ENCODE assay signal across 19 cellular contexts in genomic region chr18:13241083-13241892, GRCh38. TPM values are rescaled to one million over a fixed set of nuclear protein-coding genes. Genes with fewer than 3 reads are reported as not detected.
DNase-seq lines count a peak whose midpoint lies in the region; ATAC-seq, FAIRE-seq and TF ChIP-seq lines count a peak whose summit lies in the region.
"Had no signal": no experiment of that assay in that cellular context is flagged by ENCODE, and none has a peak within 500 bp of the region (broad histone marks: within the 10 kb centered on the region; RNA-seq: fewer than 3 reads in every experiment).

No MANE protein-coding gene starts in this region.

- peaks cover 5% of the 10 kb centered on the region for H3K36me3 Mint-ChIP-seq in endodermal cell (ENCODE audit: low read depth)
- no peaks in the 10 kb centered on the region for H3K36me3 Mint-ChIP-seq in activated naive CD4-positive, alpha-beta T cell treated with anti-CD3 and anti-CD28 coated beads for 36 hours (ENCODE audit: low read depth)

- BruUV-seq in HepG2 (replicated peaks; lab: Mats Ljungman, UMichigan) = no TSS peak

- H3K4me3 ChIP-seq in right lobe of liver (no peak overlapping the region), HepG2 (replicated peaks in 1 of 3; ENCODE audit: insufficient read depth in 1 of 3, low read depth in 2 of 3, low read length in 3 of 3) (no peak overlapping the region), endodermal cell (ENCODE audit: low read length) (no peak overlapping the region)
- H3K4me3 ChIP-seq: HAP-1, SJCRH30 had no signal

- no peak overlapping the region for H2AFZ ChIP-seq in HepG2 (ENCODE audit: low read length)

- H3K36me3 ChIP-seq in right lobe of liver (no peaks in the 10 kb centered on the region), HepG2 (replicated peaks in 1 of 2; ENCODE audit: control insufficient read depth in 1 of 2, insufficient read depth in 2 of 2, low read length in 2 of 2) (no peaks in the 10 kb centered on the region), endodermal cell (ENCODE audit: control insufficient read depth, insufficient read depth, low read length) (no peaks in the 10 kb centered on the region)
- H3K36me3 ChIP-seq: HAP-1, SJCRH30 had no signal

- TF ChIP-seq EP300 in HepG2 (IDR thresholded peaks at IDR 0.05; ENCODE audit: low read depth in 2 of 2, low read length in 2 of 2) (no peak), HepG2 (CRISPR knock-in tag; IDR thresholded peaks at IDR 0.05; ENCODE audit: borderline replicate concordance) (no peak)

- TF ChIP-seq POLR2A in right lobe of liver (IDR thresholded peaks at IDR 0.05) (no peak), HepG2 (IDR thresholded peaks at IDR 0.05; ENCODE audit: insufficient read depth in 1 of 2, low read depth in 2 of 2, low read length in 2 of 2) (no peak)

- no peak for TF ChIP-seq RAD21 in HepG2 (CRISPR knock-in tag; IDR thresholded peaks at IDR 0.05)

- POLR2A ChIA-PET in HepG2 (lab: Yijun Ruan, JAX) = no interaction called here

- H3K9ac ChIP-seq in HepG2 (ENCODE audit: insufficient read depth, low read depth, low read length) (no peak overlapping the region), endodermal cell (ENCODE audit: extremely low read depth, low read length, poor library complexity, severe bottlenecking) (no peak overlapping the region)

- in situ Hi-C loops in HepG2 (cut with HindIII; ENCODE audit: extremely low pct_ligation_motif_present, low pct_unique_long_range_greater_than_20kb) = no loop called here

- no peaks in the 10 kb centered on the region for H3K9me3 Mint-ChIP-seq in endodermal cell
- H3K9me3 Mint-ChIP-seq in activated naive CD4-positive, alpha-beta T cell treated with anti-CD3 and anti-CD28 coated beads for 36 hours = no peaks in the 10 kb centered on the region
- H3K9me3 Mint-ChIP-seq: CD4-positive, CD25-positive, alpha-beta regulatory T cell had no signal

- peaks cover 0 to 13% (median 2%) of the 10 kb centered on the region in 4 donors for H3K4me1 ChIP-seq in right lobe of liver
- H3K4me1 ChIP-seq in HepG2 (ENCODE audit: insufficient read depth, low read length) = peaks cover 13% of the 10 kb centered on the region
- peaks cover 6% of the 10 kb centered on the region for H3K4me1 ChIP-seq in endodermal cell (ENCODE audit: control insufficient read depth, insufficient read depth, low read length)
- H3K4me1 ChIP-seq: Caco-2, SJCRH30 had no signal

- no peak overlapping the region for H3K4me3 Mint-ChIP-seq in endodermal cell
- H3K4me3 Mint-ChIP-seq in activated naive CD4-positive, alpha-beta T cell treated with anti-CD3 and anti-CD28 coated beads for 36 hours = no peak overlapping the region
- H3K4me3 Mint-ChIP-seq: B cell; CD4-positive, CD25-positive, alpha-beta regulatory T cell had no signal

- H4K20me1 ChIP-seq in HepG2 (ENCODE audit: insufficient read depth, low read length) = no peaks in the 10 kb centered on the region

- peak in 2 of 3 donors; percentile 26 to 33 for DNase-seq in right lobe of liver
- DNase-seq in HepG2 (ENCODE audit: low spot score) = no peak
- peak; percentile 38 for DNase-seq in endodermal cell
- DNase-seq in sciatic nerve (ENCODE audit: low spot score) = peak; percentile 51
- no peak for DNase-seq in activated naive CD4-positive, alpha-beta T cell treated with anti-CD3 and anti-CD28 coated beads for 36 hours
- no peak for DNase-seq in GM19240 (ENCODE audit: insufficient read length, low spot score)
- DNase-seq in GOT3 (lab: John Stamatoyannopoulos, UW) = no peak
- DNase-seq: Caco-2; CD4-positive, CD25-positive, alpha-beta regulatory T cell; EL; KG1; NCI-H1417 treated with DMSO at 0.1 percent for 48 hours; NCI-H1930; NCI-H774; PC-3; SJCRH30 had no signal

- WGBS in right lobe of liver (ENCODE audit: insufficient coverage, low coverage, low lambda C conversion rate, missing lambda C conversion rate) = 94% methylated on average over 12 of the region's 31 CpGs
- 97% methylated on average over 17 of the region's 31 CpGs for WGBS in HepG2 (ENCODE audit: low lambda C conversion rate)
- 88 to 94% methylated on average over 31 of the region's 31 CpGs for WGBS in endodermal cell (ENCODE audit: insufficient coverage in 1 of 2, insufficient read length in 1 of 2), 2 experiments

- H3K79me2 ChIP-seq in HepG2 (ENCODE audit: insufficient read depth, low read length) = no peaks in the 10 kb centered on the region

- no peak overlapping the region for H3K27ac Mint-ChIP-seq in endodermal cell
- H3K27ac Mint-ChIP-seq in activated naive CD4-positive, alpha-beta T cell treated with anti-CD3 and anti-CD28 coated beads for 36 hours = no peak overlapping the region
- H3K27ac Mint-ChIP-seq: B cell had no signal

- H3K27ac ChIP-seq in right lobe of liver (no peak overlapping the region), HepG2 (ENCODE audit: extremely low read length, insufficient read depth, low read length) (no peak overlapping the region), endodermal cell (ENCODE audit: low read depth, low read length) (no peak overlapping the region)
- H3K27ac ChIP-seq: SJCRH30 had no signal

- peaks cover 12% of the 10 kb centered on the region for H3K27me3 Mint-ChIP-seq in endodermal cell (ENCODE audit: insufficient read depth)
- no peaks in the 10 kb centered on the region for H3K27me3 Mint-ChIP-seq in activated naive CD4-positive, alpha-beta T cell treated with anti-CD3 and anti-CD28 coated beads for 36 hours (ENCODE audit: low read depth)

- no peaks in the 10 kb centered on the region for H3K9me3 ChIP-seq in right lobe of liver
- no peaks in the 10 kb centered on the region for H3K9me3 ChIP-seq in HepG2 (ENCODE audit: low read length)
- no peaks in the 10 kb centered on the region for H3K9me3 ChIP-seq in endodermal cell (ENCODE audit: control insufficient read depth, low read length)
- H3K9me3 ChIP-seq: Caco-2, HAP-1, SJCRH30 had no signal

- intact Hi-C loops in right lobe of liver (cut with DNase I) (no loop called here), HepG2 (cut with micrococcal nuclease; ENCODE audit: unreplicated experiment) (no loop called here), sciatic nerve (cut with DNase I) (no loop called here)
- intact Hi-C loops in activated naive CD4-positive, alpha-beta T cell treated with anti-CD3 and anti-CD28 coated beads for 36 hours (cut with micrococcal nuclease) = no loop called here

- no peak for TF ChIP-seq CTCF in right lobe of liver (IDR thresholded peaks at IDR 0.05)
- TF ChIP-seq CTCF in HepG2 (CRISPR knock-in tag; IDR thresholded peaks at IDR 0.05) = no peak
- no peak for TF ChIP-seq CTCF in endodermal cell (conservative IDR thresholded peaks at IDR 0.05)

- CTCF ChIA-PET in HepG2 (lab: Yijun Ruan, JAX; ENCODE audit: low intra/inter-chr PET ratio, low total read pairs) = no interaction called here
- CTCF ChIA-PET in activated naive CD4-positive, alpha-beta T cell treated with anti-CD3 and anti-CD28 coated beads for 36 hours (lab: Charles Lee) = no interaction called here

- peaks cover 6% of the 10 kb centered on the region for H3K4me1 Mint-ChIP-seq in endodermal cell
- no peaks in the 10 kb centered on the region for H3K4me1 Mint-ChIP-seq in activated naive CD4-positive, alpha-beta T cell treated with anti-CD3 and anti-CD28 coated beads for 36 hours (ENCODE audit: low read depth)
- H3K4me1 Mint-ChIP-seq: B cell had no signal

- no peaks in the 10 kb centered on the region for H3K27me3 ChIP-seq in right lobe of liver
- H3K27me3 ChIP-seq in HepG2 (ENCODE audit: control insufficient read depth in 1 of 2, insufficient read depth in 2 of 2, low read length in 2 of 2) = no peaks in the 10 kb centered on the region; a peak in 1 of 5 replicates
- H3K27me3 ChIP-seq in endodermal cell (ENCODE audit: control insufficient read depth, insufficient read depth, low read length, poor library complexity, severe bottlenecking) = peaks cover 13% of the 10 kb centered on the region
- H3K27me3 ChIP-seq: SJCRH30 had no signal

- no peak for ATAC-seq in right lobe of liver
- no peak for ATAC-seq in HepG2
- ATAC-seq in sciatic nerve = no peak
- ATAC-seq: PC-3 had no signal

- FAIRE-seq in HepG2 (lab: Jason Lieb, UNC) = no peak

- no peak overlapping the region for H3K4me2 ChIP-seq in HepG2 (ENCODE audit: low read depth, low read length)

TF ChIP-seq in HepG2, 621 proteins besides CTCF, POLR2A, EP300 and RAD21 (continues in another document):
- no peak for TF ChIP-seq ZFY (CRISPR knock-in tag; IDR thresholded peaks at IDR 0.05)
- TF ChIP-seq MEF2D (CRISPR knock-in tag; IDR thresholded peaks at IDR 0.05) = no peak
- no peak for TF ChIP-seq ZFP82 (CRISPR knock-in tag; IDR thresholded peaks at IDR 0.05; ENCODE audit: borderline replicate concordance)
- TF ChIP-seq TOPORS (CRISPR knock-in tag; IDR thresholded peaks at IDR 0.05) = no peak
- no peak for TF ChIP-seq MEIS1 (CRISPR knock-in tag; IDR thresholded peaks at IDR 0.05; ENCODE audit: borderline replicate concordance)
- TF ChIP-seq NR3C1 (CRISPR knock-in tag; IDR thresholded peaks at IDR 0.05) = no peak

RNA-seq across cellular contexts. Expression of gene LDLRAD4, which starts 22.7 kb away (rescaled TPM):
- total RNA-seq in right lobe of liver (10 to 100 TPM; 10.6 to 66.4 (median 18.7) TPM), HepG2 (2016; rRNA removed; fragmentation: Illumina TruSeq; extraction: Trizol) (10.4 and 13.6 TPM in 2 replicates), endodermal cell (10 to 100 TPM; 14.9 to 15.1 TPM), sciatic nerve (27.1 TPM)
- 6.1 and 8.9 TPM in 2 replicates for total RNA-seq in HepG2 (2016; cell fraction: cytosol; rRNA removed; fragmentation: Illumina TruSeq; extraction: Trizol; ENCODE audit: low read depth)
- total RNA-seq in HepG2 (2016; cell fraction: insoluble cytoplasmic fraction; rRNA removed; fragmentation: Illumina TruSeq; extraction: Trizol) = 12.4 and 15.9 TPM in 2 replicates
- total RNA-seq in HepG2 (2016; cell fraction: membrane; rRNA removed; fragmentation: Illumina TruSeq; extraction: Trizol) = 11.2 and 12.8 TPM in 2 replicates
- 18.3 and 32.5 TPM in 2 replicates for total RNA-seq in HepG2 (2016; cell fraction: nucleus; rRNA removed; fragmentation: Illumina TruSeq; extraction: Trizol)
- 11.8 and 20.9 TPM in 2 replicates for polyA plus RNA-seq in HepG2 (2011; rRNA removed)
- 7.9 and 14.0 TPM in 2 replicates for polyA plus RNA-seq in HepG2 (2011; cell fraction: cytosol; rRNA removed)
- polyA plus RNA-seq in HepG2 (2011; cell fraction: nucleus; rRNA removed) = 35.4 and 60.5 TPM in 2 replicates
- 7.9 and 15.6 TPM in 2 replicates for polyA plus RNA-seq in HepG2 (2012)
- polyA plus RNA-seq in HepG2 (2016; cell fraction: cytosol; fragmentation: Illumina TruSeq; extraction: Trizol; ENCODE audit: low read depth) = 9.0 and 9.7 TPM in 2 replicates
- 12.7 and 13.9 TPM in 2 replicates for polyA plus RNA-seq in HepG2 (2016; cell fraction: insoluble cytoplasmic fraction; fragmentation: Illumina TruSeq; extraction: Trizol; ENCODE audit: low read depth)
- 12.9 and 14.9 TPM in 2 replicates for polyA plus RNA-seq in HepG2 (2016; cell fraction: membrane; fragmentation: Illumina TruSeq; extraction: Trizol; ENCODE audit: low read depth)
- 20.5 and 30.2 TPM in 2 replicates for polyA plus RNA-seq in HepG2 (2016; cell fraction: nucleus; fragmentation: Illumina TruSeq; extraction: Trizol; ENCODE audit: insufficient read depth, low read depth)
- polyA minus RNA-seq in HepG2 (2011; rRNA and poly(A)+ RNA removed; ENCODE audit: low replicate concordance) = 0.19 and 17.1 TPM in 2 replicates
- 5.8 and 10.2 TPM in 2 replicates for polyA minus RNA-seq in HepG2 (2011; cell fraction: cytosol; rRNA and poly(A)+ RNA removed)
- 34.9 and 52.0 TPM in 2 replicates for polyA minus RNA-seq in HepG2 (2011; cell fraction: nucleus; rRNA and poly(A)+ RNA removed)
- polyA plus RNA-seq in endodermal cell (2013, experiment 1 of 2) = 22.2 TPM
- 26.3 TPM for polyA plus RNA-seq in endodermal cell (2013, experiment 2 of 2)
- total RNA-seq in activated naive CD4-positive, alpha-beta T cell treated with anti-CD3 and anti-CD28 coated beads for 36 hours = 10 to 100 TPM; 19.4 to 21.3 TPM
- total RNA-seq: NCI-H460, PC-3 had no signal

Comparison
In these comparisons a context has a peak if more than half of its experiments do, and no peak if none do; other contexts are left out.
1. DNase-seq: peak in right lobe of liver (2 of 3), endodermal cell (single experiment) and sciatic nerve (single experiment); none in HepG2 (single experiment), activated naive CD4-positive, alpha-beta T cell treated with anti-CD3 and anti-CD28 coated beads for 36 hours (single experiment), GM19240 (single experiment) and GOT3 (single experiment).